In the genomic region with DNA sequence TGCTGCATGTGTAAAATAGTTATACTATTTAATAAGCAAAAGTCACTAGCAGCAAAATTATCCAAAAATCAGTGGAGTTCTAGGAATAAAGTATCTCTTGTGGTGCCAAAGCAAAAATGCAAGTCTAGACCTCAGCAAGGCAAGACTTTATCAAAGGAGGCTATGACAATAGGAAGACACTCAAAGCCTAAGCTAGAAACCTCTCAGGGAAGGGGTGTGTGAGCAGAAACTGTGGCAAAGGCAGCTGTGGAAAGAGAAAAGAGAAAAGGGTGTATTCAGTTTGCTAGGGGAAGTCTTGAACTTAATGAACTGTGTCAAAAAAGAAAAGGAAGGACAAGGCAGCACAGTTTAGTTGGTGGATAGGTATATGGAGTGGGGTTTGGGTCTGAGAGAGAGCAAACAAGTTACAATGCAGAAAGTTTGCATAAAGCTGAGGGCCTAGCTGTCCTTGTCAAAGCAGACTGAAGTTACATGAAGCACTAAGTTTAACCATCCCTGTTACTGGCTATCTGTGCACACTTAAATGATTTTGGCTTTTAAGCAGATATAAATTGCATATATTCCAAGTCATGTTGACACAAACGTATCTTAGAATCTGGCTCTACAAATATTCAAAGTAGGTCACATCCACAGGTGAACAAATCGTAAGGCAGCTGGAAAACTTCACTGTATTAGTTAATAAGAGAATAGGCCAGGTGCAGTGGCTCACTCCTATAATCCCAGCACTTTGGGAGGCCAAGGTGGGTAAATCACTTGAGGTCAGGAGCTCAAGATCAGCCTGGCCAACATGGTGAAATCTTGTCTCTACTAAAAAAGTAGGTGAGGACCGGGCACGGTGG, we compare ENCODE assay signal across 16 cellular contexts. TPM values are rescaled to one million over a fixed set of nuclear protein-coding genes. Genes with fewer than 3 reads are reported as not detected.
DNase-seq lines count a peak whose midpoint lies in the region; ATAC-seq, FAIRE-seq and TF ChIP-seq lines count a peak whose summit lies in the region.
"Had no signal": no experiment of that assay in that cellular context is flagged by ENCODE, and none has a peak within 500 bp of the region (broad histone marks: within the 10 kb centered on the region; RNA-seq: fewer than 3 reads in every experiment).

No MANE protein-coding gene starts in this region.

- peaks cover 0 to 4% (median 0%) of the 10 kb centered on the region in 8 donors for H3K9me3 Mint-ChIP-seq in CD4-positive, alpha-beta memory T cell
- peaks cover 0 to 7% (median 1%) of the 10 kb centered on the region in 11 donors for H3K9me3 Mint-ChIP-seq in naive thymus-derived CD4-positive, alpha-beta T cell

- no peaks in the 10 kb centered on the region for H3K9me2 ChIP-seq in OCI-LY1 (ENCODE audit: low read depth, low read length)

- 0 out of 2 replicates have a peak overlapping the region, but pooled peaks have one; percentile 2 for H3K9ac ChIP-seq in OCI-LY1 (ENCODE audit: low read length)

- H3K4me3 ChIP-seq in CD4-positive, alpha-beta memory T cell (ENCODE audit: low read length in 2 of 2) = no peak overlapping the region
- no peak overlapping the region for H3K4me3 ChIP-seq in OCI-LY1 (ENCODE audit: low read depth, low read length, poor library complexity, severe bottlenecking)
- no peak overlapping the region for H3K4me3 ChIP-seq in naive thymus-derived CD4-positive, alpha-beta T cell (ENCODE audit: low read length)
- H3K4me3 ChIP-seq: thyroid gland had no signal

- no peak overlapping the region for H3K4me2 ChIP-seq in OCI-LY1 (ENCODE audit: low read length)

- no peaks in the 10 kb centered on the region for H3K27me3 Mint-ChIP-seq in CD4-positive, alpha-beta memory T cell
- no peaks in the 10 kb centered on the region for H3K27me3 Mint-ChIP-seq in naive thymus-derived CD4-positive, alpha-beta T cell

- intact Hi-C loops in CD4-positive, alpha-beta memory T cell (cut with micrococcal nuclease) = no loop called here
- intact Hi-C loops in naive thymus-derived CD4-positive, alpha-beta T cell (cut with micrococcal nuclease) = no loop called here
- intact Hi-C loops in cardiac septum (cut with DNase I) = no loop called here

- no peak for ATAC-seq in naive thymus-derived CD4-positive, alpha-beta T cell
- ATAC-seq in omental fat pad (ENCODE audit: low FRiP score) = no peak

- no peaks in the 10 kb centered on the region for H3K9me3 ChIP-seq in CD4-positive, alpha-beta memory T cell (ENCODE audit: control insufficient read depth in 1 of 2, low read length in 2 of 2)
- no peaks in the 10 kb centered on the region for H3K9me3 ChIP-seq in OCI-LY1 (ENCODE audit: low read length)
- H3K9me3 ChIP-seq in naive thymus-derived CD4-positive, alpha-beta T cell (ENCODE audit: control insufficient read depth in 2 of 3, low read length in 3 of 3) = no peaks in the 10 kb centered on the region
- H3K9me3 ChIP-seq: thyroid gland had no signal

- POLR2A ChIA-PET in CD4-positive, alpha-beta memory T cell (lab: Charles Lee; ENCODE audit: partially characterized antibody) = interaction anchor here (1.6 kb wide), 1 partner anchor 200 kb away, joined by 7 read pairs; the partner anchor contains the start of gene RESF1
- POLR2A ChIA-PET in naive thymus-derived CD4-positive, alpha-beta T cell (lab: Charles Lee) = interaction anchor here (1.1 to 1.4 kb wide), 3 partner anchors 13 to 37 kb away, joined by 3 to 7 read pairs (median 4); no protein-coding TSS in a partner anchor

- H3K4me3 Mint-ChIP-seq in CD4-positive, alpha-beta memory T cell = no peak overlapping the region
- peak overlapping the region in 2 of 10 donors; percentile 1 to 5 for H3K4me3 Mint-ChIP-seq in naive thymus-derived CD4-positive, alpha-beta T cell

- no peak overlapping the region for H3K27ac ChIP-seq in CD4-positive, alpha-beta memory T cell (ENCODE audit: low read depth, low read length)
- H3K27ac ChIP-seq in OCI-LY1 (ENCODE audit: low read depth, low read length, poor library complexity, severe bottlenecking) = peak overlapping the region; percentile 59
- no peak overlapping the region for H3K27ac ChIP-seq in naive thymus-derived CD4-positive, alpha-beta T cell (ENCODE audit: low read depth, low read length)
- H3K27ac ChIP-seq: thyroid gland had no signal

- peaks cover 0 to 3% of the 10 kb centered on the region in 2 donors for H3K36me3 Mint-ChIP-seq in CD4-positive, alpha-beta memory T cell
- H3K36me3 Mint-ChIP-seq in naive thymus-derived CD4-positive, alpha-beta T cell = peaks cover 0 to 12% (median 0%) of the 10 kb centered on the region in 5 donors

- H3K4me1 Mint-ChIP-seq in CD4-positive, alpha-beta memory T cell = peaks cover 8 to 15% (median 10%) of the 10 kb centered on the region in 4 donors
- peaks cover 3 to 22% (median 18%) of the 10 kb centered on the region in 7 donors for H3K4me1 Mint-ChIP-seq in naive thymus-derived CD4-positive, alpha-beta T cell

- FAIRE-seq in GM19239 (lab: Jason Lieb, UNC) = peak; percentile 80
- FAIRE-seq: H54 had no signal

- H3K79me2 ChIP-seq in OCI-LY1 (ENCODE audit: insufficient read depth, low read length) = no peaks in the 10 kb centered on the region

- H4K20me1 ChIP-seq in OCI-LY1 (ENCODE audit: insufficient read depth, low read length) = no peaks in the 10 kb centered on the region

- H3K36me3 ChIP-seq in CD4-positive, alpha-beta memory T cell (ENCODE audit: insufficient read depth, low read length) = no peaks in the 10 kb centered on the region
- no peaks in the 10 kb centered on the region for H3K36me3 ChIP-seq in OCI-LY1 (ENCODE audit: insufficient read depth, low read length)
- no peaks in the 10 kb centered on the region for H3K36me3 ChIP-seq in naive thymus-derived CD4-positive, alpha-beta T cell (ENCODE audit: control insufficient read depth in 2 of 3, insufficient read depth in 3 of 3, low read length in 3 of 3)
- H3K36me3 ChIP-seq: thyroid gland had no signal

- H3K27me3 ChIP-seq in CD4-positive, alpha-beta memory T cell (ENCODE audit: insufficient read depth, low read length) = no peaks in the 10 kb centered on the region
- H3K27me3 ChIP-seq in OCI-LY1 (ENCODE audit: insufficient read depth, low read length) = no peaks in the 10 kb centered on the region
- no peaks in the 10 kb centered on the region for H3K27me3 ChIP-seq in naive thymus-derived CD4-positive, alpha-beta T cell (ENCODE audit: control insufficient read depth in 2 of 2, insufficient read depth in 2 of 2, low read length in 2 of 2)
- H3K27me3 ChIP-seq: thyroid gland had no signal

- H2AFZ ChIP-seq in OCI-LY1 (ENCODE audit: low read length) = peak overlapping the region; percentile 86; the same call in 1 of the 2 replicates

- H3F3A ChIP-seq in OCI-LY1 (ENCODE audit: insufficient read depth, low read length) = no peaks in the 10 kb centered on the region

- H3K4me1 ChIP-seq in CD4-positive, alpha-beta memory T cell (ENCODE audit: insufficient read depth, low read length) = peaks cover 4% of the 10 kb centered on the region
- H3K4me1 ChIP-seq in OCI-LY1 (ENCODE audit: insufficient read depth, low read length, severe bottlenecking) = peaks cover 26% of the 10 kb centered on the region
- no peaks in the 10 kb centered on the region for H3K4me1 ChIP-seq in naive thymus-derived CD4-positive, alpha-beta T cell (ENCODE audit: control insufficient read depth in 2 of 2, insufficient read depth in 2 of 2, low read length in 2 of 2)
- H3K4me1 ChIP-seq: thyroid gland had no signal

- TF ChIP-seq CTCF in OCI-LY1 (IDR thresholded peaks at IDR 0.05; ENCODE audit: low read length) (no peak), omental fat pad (IDR thresholded peaks at IDR 0.05) (no peak)

- CTCF ChIA-PET in CD4-positive, alpha-beta memory T cell (lab: Charles Lee; ENCODE audit: partially characterized antibody) = interaction anchor here (0.6 to 1.5 kb wide), 3 partner anchors 11 to 150 kb away, joined by 3 read pairs; no protein-coding TSS in a partner anchor
- CTCF ChIA-PET in naive thymus-derived CD4-positive, alpha-beta T cell (lab: Charles Lee) = interaction anchor here (0.8 kb wide), 1 partner anchor 209 kb away, joined by 3 read pairs; no protein-coding TSS in a partner anchor

- no peak for DNase-seq in CD4-positive, alpha-beta memory T cell
- DNase-seq in GM19239 (ENCODE audit: insufficient read length, low spot score) = no peak
- no peak for DNase-seq in naive thymus-derived CD4-positive, alpha-beta T cell
- no peak for DNase-seq in activated CD4-positive, CD25-positive, alpha-beta regulatory T cell treated with anti-CD3 and anti-CD28 coated beads, Interleukin-2, amount 50 U/mL, for 72 hours
- DNase-seq in glomerular visceral epithelial cell (ENCODE audit: extremely low spot score) = no peak
- no peak for DNase-seq in omental fat pad (ENCODE audit: low spot score)
- no peak for DNase-seq in cardiac septum (ENCODE audit: low spot score)
- DNase-seq: activated naive CD4-positive, alpha-beta T cell treated with anti-CD3 and anti-CD28 coated beads, Interleukin-2, amount 50 U/mL, for 16 hours; effector memory CD4-positive, alpha-beta T cell; foreskin fibroblast; Karpas-422; NCI-H1694 treated with DMSO at 0.1 percent for 48 hours; Right ventricle myocardium superior; thyroid gland had no signal

- H3K27ac Mint-ChIP-seq in CD4-positive, alpha-beta memory T cell = peak overlapping the region in 4 of 7 donors; percentile 30 to 77 (median 49)
- peak overlapping the region in 7 of 9 donors; percentile 14 to 65 (median 37) for H3K27ac Mint-ChIP-seq in naive thymus-derived CD4-positive, alpha-beta T cell

RNA-seq across cellular contexts. Expression of gene AMN1, which starts 31.0 kb away (rescaled TPM):
- 10 to 100 TPM; 15.3 to 18.4 TPM for total RNA-seq in CD4-positive, alpha-beta memory T cell
- 10 to 100 TPM in 1 of 2 donors, 1 to 10 TPM in 1; 9.6 to 14.4 TPM for polyA plus RNA-seq in CD4-positive, alpha-beta memory T cell
- total RNA-seq in naive thymus-derived CD4-positive, alpha-beta T cell = 10 to 100 TPM in 2 of 5 experiments, 1 to 10 TPM in 3; 4.1 to 22.9 (median 8.1) TPM
- polyA plus RNA-seq in naive thymus-derived CD4-positive, alpha-beta T cell = 10 to 100 TPM; 15.7 to 17.8 TPM
- 10 to 100 TPM in 2 of 4 donors, 1 to 10 TPM in 2; 6.8 to 27.6 (median 10.0) TPM for total RNA-seq in omental fat pad
- 9.2 TPM for total RNA-seq in cardiac septum
